ENCODE assay signal across 11 cellular contexts in the genomic region with DNA sequence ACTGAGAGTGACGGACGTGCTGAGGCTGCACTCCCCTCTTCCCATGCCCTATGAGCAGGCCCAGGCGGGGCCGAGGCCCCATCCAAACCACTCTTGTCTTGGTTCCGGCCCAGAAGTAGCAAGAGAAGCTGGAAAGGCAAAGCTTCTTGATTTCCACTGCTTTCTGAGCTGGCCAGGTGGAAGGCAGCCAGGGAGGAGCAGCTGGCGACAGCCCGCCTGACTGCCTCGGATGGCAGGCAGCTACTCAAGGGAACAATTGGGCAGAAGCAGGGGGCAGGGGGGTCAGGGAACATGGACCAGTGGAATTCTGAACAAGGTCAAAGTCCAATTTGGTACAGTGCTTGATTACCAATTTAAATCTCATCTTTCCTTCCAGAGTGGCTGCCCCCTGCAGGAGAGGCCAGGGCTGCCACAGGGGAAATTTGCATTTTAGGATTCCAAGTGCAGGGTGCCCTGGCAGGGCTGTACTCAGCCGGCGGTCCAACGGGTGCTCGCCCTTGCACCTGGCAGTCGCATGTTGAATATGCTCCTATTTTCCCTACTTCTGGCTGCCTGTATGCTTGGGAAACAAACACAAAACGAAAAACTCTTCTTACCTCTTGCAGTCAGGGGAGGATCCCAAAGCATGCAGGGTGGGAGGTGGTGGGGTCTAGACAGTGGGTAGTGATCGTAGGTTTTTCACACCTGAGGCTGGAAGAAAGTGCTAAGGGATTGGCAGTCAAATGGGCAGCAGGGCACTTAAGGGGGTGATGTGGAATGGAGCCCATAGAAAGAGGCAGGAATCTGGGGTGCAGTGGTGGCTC.
DNase-seq lines count a peak whose midpoint lies in the region; ATAC-seq and TF ChIP-seq lines count a peak whose summit lies in the region.
"Had no signal": no experiment of that assay in that cellular context is flagged by ENCODE, and none has a peak within 500 bp of the region (broad histone marks: within the 10 kb centered on the region; RNA-seq: fewer than 3 reads in every experiment).

No MANE protein-coding gene starts in this region.

- CTCF ChIA-PET in Calu3 (lab: Charles Lee), result no interaction called here

- no peak overlapping the region for H2BK15ac ChIP-seq in neuronal stem cell (ENCODE audit: low read length)
- no peak overlapping the region for H2BK15ac ChIP-seq in mesendoderm (replicated peaks; ENCODE audit: low read depth)

- no peak overlapping the region for H3K4me3 ChIP-seq in fibroblast of the aortic adventitia (ENCODE audit: low read depth, low read length)
- no peak overlapping the region for H3K4me3 ChIP-seq in neuronal stem cell (ENCODE audit: low read length in 2 of 2)
- no peak overlapping the region for H3K4me3 ChIP-seq in mesendoderm (ENCODE audit: low read length)

- H3K4me1 ChIP-seq in neuronal stem cell (ENCODE audit: control insufficient read depth in 2 of 2, insufficient read depth in 1 of 2, low read depth in 1 of 2, low read length in 2 of 2) (peaks cover 10 to 24% of the 10 kb centered on the region in 2 donors), mesendoderm (ENCODE audit: control insufficient read depth, low read depth, low read length) (no peaks in the 10 kb centered on the region)

- H3K9me3 Mint-ChIP-seq in Calu3 (ENCODE audit: low read depth, unreplicated experiment), result no peaks in the 10 kb centered on the region
- H3K9me3 Mint-ChIP-seq: natural killer cell treated with Interleukin-12 subunit alpha and Interleukin-12 subunit beta and Interleukin-15 and Interleukin-18, amount 100 ng/mL, for 72 hours had no signal

- intact Hi-C loops in Calu3 (cut with micrococcal nuclease; ENCODE audit: unreplicated experiment), result no loop called here

- H3K9me3 ChIP-seq in neuronal stem cell (replicated peaks in 1 of 2; ENCODE audit: control insufficient read depth in 2 of 2, insufficient read depth in 1 of 2, low read depth in 1 of 2, low read length in 2 of 2), result no peaks in the 10 kb centered on the region

- H3K27me3 Mint-ChIP-seq in Calu3 (ENCODE audit: unreplicated experiment), result peaks cover 19% of the 10 kb centered on the region

- H3K27ac ChIP-seq in neuronal stem cell (replicated peaks; ENCODE audit: low read length), result no peak overlapping the region
- H3K27ac ChIP-seq in mesendoderm (ENCODE audit: low read depth, low read length), result no peak overlapping the region

- H3K36me3 ChIP-seq in neuronal stem cell (replicated peaks in 1 of 2; ENCODE audit: control insufficient read depth in 2 of 2, insufficient read depth in 2 of 2, low read length in 2 of 2) (no peaks in the 10 kb centered on the region), mesendoderm (ENCODE audit: control insufficient read depth, insufficient read depth, low read length) (no peaks in the 10 kb centered on the region)

- no peak overlapping the region for H2BK12ac ChIP-seq in neuronal stem cell (ENCODE audit: low read length)

- no peak overlapping the region for H3K4me3 Mint-ChIP-seq in Calu3 (ENCODE audit: low read depth, unreplicated experiment)
- H3K4me3 Mint-ChIP-seq: natural killer cell treated with Interleukin-12 subunit alpha and Interleukin-12 subunit beta and Interleukin-15 and Interleukin-18, amount 100 ng/mL, for 72 hours had no signal

- H2AK5ac ChIP-seq in neuronal stem cell (ENCODE audit: low read depth, low read length), result peak overlapping the region; percentile 89
- no peak overlapping the region for H2AK5ac ChIP-seq in mesendoderm (ENCODE audit: low read length)

- DNase-seq in Calu3 (no peak), NCI-H69 (lab: John Stamatoyannopoulos, UW) (peak; percentile 68), fibroblast of the aortic adventitia (ENCODE audit: low read depth) (peak; percentile 28), neuronal stem cell (ENCODE audit: low spot score) (no peak), CD1c-positive myeloid dendritic cell (ENCODE audit: extremely low spot score) (no peak), mesendoderm (no peak)
- DNase-seq: activated CD8-positive, alpha-beta memory T cell treated with anti-CD3 and anti-CD28 coated beads for 24 hours; effector memory CD4-positive, alpha-beta T cell had no signal

- H3K23ac ChIP-seq in neuronal stem cell (ENCODE audit: low read depth, low read length, poor library complexity) (peak overlapping the region; percentile 17), mesendoderm (ENCODE audit: low read length) (no peak overlapping the region)

- H3K14ac ChIP-seq in neuronal stem cell (ENCODE audit: low read length), result no peak overlapping the region

- H3K27ac Mint-ChIP-seq in Calu3 (ENCODE audit: unreplicated experiment), result no peak overlapping the region
- H3K27ac Mint-ChIP-seq: natural killer cell treated with Interleukin-12 subunit alpha and Interleukin-12 subunit beta and Interleukin-15 and Interleukin-18, amount 100 ng/mL, for 72 hours had no signal

- H3K79me1 ChIP-seq in neuronal stem cell (ENCODE audit: low read depth, low read length) (no peaks in the 10 kb centered on the region), mesendoderm (ENCODE audit: low read length) (no peaks in the 10 kb centered on the region)

- H2BK120ac ChIP-seq in neuronal stem cell (ENCODE audit: low read depth, low read length) (no peak overlapping the region), mesendoderm (ENCODE audit: low read depth, low read length) (no peak overlapping the region)

- ATAC-seq in GM19035 (IDR thresholded peaks at IDR 0.05; ENCODE audit: unreplicated experiment), result no peak
- no peak for ATAC-seq in GM18907 (IDR thresholded peaks at IDR 0.05; ENCODE audit: unreplicated experiment)

- WGBS in neuronal stem cell (ENCODE audit: extremely low coverage in 2 of 2, insufficient read length in 2 of 2, insufficient replicate concordance in 1 of 2), 2 donors, result no CpG with 5 or more reads among the region's 15 CpGs
- no CpG with 5 or more reads among the region's 15 CpGs for WGBS in mesendoderm (ENCODE audit: extremely low coverage, insufficient coverage, low lambda C conversion rate)

- no peaks in the 10 kb centered on the region for H3K4me1 Mint-ChIP-seq in Calu3 (ENCODE audit: low read depth, unreplicated experiment)

- no peaks in the 10 kb centered on the region for H3K27me3 ChIP-seq in neuronal stem cell (ENCODE audit: control insufficient read depth in 3 of 3, insufficient read depth in 3 of 3, low read depth in 1 of 3, low read length in 3 of 3)
- no peaks in the 10 kb centered on the region for H3K27me3 ChIP-seq in mesendoderm (ENCODE audit: insufficient read depth, low read length, poor library complexity)

- H4K91ac ChIP-seq in neuronal stem cell (ENCODE audit: low read depth, low read length, poor library complexity), result no peak overlapping the region

- no peak overlapping the region for H2BK5ac ChIP-seq in neuronal stem cell (ENCODE audit: low read length)
- no peak overlapping the region for H2BK5ac ChIP-seq in mesendoderm (ENCODE audit: low read length)

- H3K79me2 ChIP-seq in mesendoderm (ENCODE audit: control insufficient read depth, insufficient read depth, low read length), result no peaks in the 10 kb centered on the region

- no peaks in the 10 kb centered on the region for H3K36me3 Mint-ChIP-seq in Calu3 (ENCODE audit: insufficient read depth, unreplicated experiment)
- H3K36me3 Mint-ChIP-seq: natural killer cell treated with Interleukin-12 subunit alpha and Interleukin-12 subunit beta and Interleukin-15 and Interleukin-18, amount 100 ng/mL, for 72 hours had no signal

- no TSS peak for BruUV-seq in Calu3 (replicated peaks; lab: Mats Ljungman, UMichigan)

- H4K8ac ChIP-seq in neuronal stem cell (ENCODE audit: low read depth, low read length) (no peak overlapping the region), mesendoderm (ENCODE audit: low read depth, low read length) (no peak overlapping the region)

- peak; percentile 23 for TF ChIP-seq CTCF in Calu3 (IDR thresholded peaks at IDR 0.05; ENCODE audit: unreplicated experiment)
- peak; percentile 37 for TF ChIP-seq CTCF in fibroblast of the aortic adventitia (IDR thresholded peaks at IDR 0.05; ENCODE audit: insufficient read depth, low read length)

- H3K4me2 ChIP-seq in neuronal stem cell (ENCODE audit: insufficient read depth, low read length, poor library complexity, severe bottlenecking) (no peak overlapping the region), mesendoderm (ENCODE audit: low read length) (no peak overlapping the region)

- no peak overlapping the region for H3K56ac ChIP-seq in mesendoderm (ENCODE audit: low read length)

- peak overlapping the region; percentile 31 for H3K18ac ChIP-seq in neuronal stem cell (ENCODE audit: low read length)
- H3K18ac ChIP-seq in mesendoderm (ENCODE audit: low read length), result no peak overlapping the region

- no peak overlapping the region for H4K5ac ChIP-seq in mesendoderm (ENCODE audit: low read length)

- H2AFZ ChIP-seq in neuronal stem cell (ENCODE audit: low read length), result peak overlapping the region; percentile 75

- H3K9ac ChIP-seq in neuronal stem cell (ENCODE audit: low read depth, low read length, poor library complexity) (no peak overlapping the region), mesendoderm (ENCODE audit: low read length) (no peak overlapping the region)

- H3K4ac ChIP-seq in neuronal stem cell (ENCODE audit: low read length), result no peak overlapping the region
- no peak overlapping the region for H3K4ac ChIP-seq in mesendoderm (ENCODE audit: low read depth, low read length)

Comparison
In these comparisons a context has a peak if more than half of its experiments do, and no peak if none do; other contexts are left out.
1. DNase-seq: peak in NCI-H69 (single experiment) and fibroblast of the aortic adventitia (single experiment); none in Calu3 (single experiment), neuronal stem cell (single experiment), CD1c-positive myeloid dendritic cell (single experiment) and mesendoderm (single experiment).